Comparison of ENCODE assay signal across 36 cellular contexts in genomic region chr2:240884221-240884620, GRCh38. TPM values are rescaled to one million over a fixed set of nuclear protein-coding genes. Genes with fewer than 3 reads are reported as not detected.
"Had no signal": no experiment of that assay in that cellular context is flagged by ENCODE, and none has a peak within 500 bp of the region (broad histone marks: within the 10 kb centered on the region; RNA-seq: fewer than 3 reads in every experiment).

No MANE protein-coding gene starts in this region.

- H3K27me3 Mint-ChIP-seq: activated CD4-positive, alpha-beta memory T cell treated with anti-CD3 and anti-CD28 coated beads for 36 hours; activated CD4-positive, alpha-beta T cell treated with anti-CD3 and anti-CD28 coated beads for 36 hours; activated naive CD8-positive, alpha-beta T cell treated with anti-CD3 and anti-CD28 coated beads for 36 hours; activated naive CD8-positive, alpha-beta T cell treated with anti-CD3 and anti-CD28 coated beads, Interleukin-2, amount 50 U/mL, for 24 hours; dendritic cell treated with granulocyte-macrophage colony-stimulating factor and Interleukin-4, amounts not matched to agents 40 ng/mL and 50 ng/mL, for 4 days; effector memory CD8-positive, alpha-beta T cell had no signal

- H3K27ac ChIP-seq: adrenal gland, body of pancreas, cardiac muscle cell, coronary artery, dorsolateral prefrontal cortex, esophagus muscularis mucosa, foreskin keratinocyte, gastroesophageal sphincter had no signal

- H3K27me3 ChIP-seq: adrenal gland, body of pancreas, cardiac muscle cell, dorsolateral prefrontal cortex, esophagus muscularis mucosa, gastroesophageal sphincter had no signal

- DNase-seq: activated CD4-positive, alpha-beta memory T cell treated with anti-CD3 and anti-CD28 coated beads for 36 hours; activated CD4-positive, alpha-beta T cell treated with anti-CD3 and anti-CD28 coated beads for 36 hours; activated CD4-positive, alpha-beta T cell treated with anti-CD3 and anti-CD28 coated beads, Interleukin-2, amount 10 ng/mL, durations not matched to agents 24 days and 14 days; activated CD4-positive, CD25-positive, alpha-beta regulatory T cell; activated CD4-positive, CD25-positive, alpha-beta regulatory T cell treated with anti-CD3 and anti-CD28 coated beads, Interleukin-2, amount 50 U/mL, for 72 hours; activated CD8-positive, alpha-beta memory T cell treated with anti-CD3 and anti-CD28 coated beads, Interleukin-2, amount 10 ng/mL, durations not matched to agents 7 days and 5 days; activated CD8-positive, alpha-beta memory T cell treated with anti-CD3 and anti-CD28 coated beads, Interleukin-2, amount 50 U/mL, for 4 hours; activated CD8-positive, alpha-beta T cell treated with anti-CD3 and anti-CD28 coated beads, Interleukin-2, amount 10 ng/mL, durations not matched to agents 7 days and 5 days; activated effector memory CD4-positive, alpha-beta T cell treated with anti-CD3 and anti-CD28 coated beads, Interleukin-2, amount 50 U/mL, for 16 hours; activated naive CD4-positive, alpha-beta T cell treated with anti-CD3 and anti-CD28 coated beads for 36 hours; activated naive CD8-positive, alpha-beta T cell treated with anti-CD3 and anti-CD28 coated beads for 36 hours; activated naive CD8-positive, alpha-beta T cell treated with anti-CD3 and anti-CD28 coated beads, Interleukin-2, amount 50 U/mL, for 24 hours; activated T-cell treated with anti-CD3 and anti-CD28 coated beads, Interleukin-2, amount 50 U/mL, for 1 hour; activated T-cell treated with anti-CD3 and anti-CD28 coated beads, Interleukin-2, amount 50 U/mL, for 48 hours; adrenal gland; amygdala; aorta; central memory CD4-positive, alpha-beta T cell; cerebellar nuclear complex; dorsolateral prefrontal cortex; effector memory CD8-positive, alpha-beta T cell; erythroblast; foreskin keratinocyte; T-helper 2 cell had no signal

- H3K27ac Mint-ChIP-seq: activated CD4-positive, alpha-beta memory T cell treated with anti-CD3 and anti-CD28 coated beads for 36 hours; activated CD4-positive, alpha-beta T cell treated with anti-CD3 and anti-CD28 coated beads for 36 hours; activated CD4-positive, alpha-beta T cell treated with anti-CD3 and anti-CD28 coated beads, Interleukin-2, amount 10 ng/mL, durations not matched to agents 24 days and 14 days; activated CD8-positive, alpha-beta memory T cell treated with anti-CD3 and anti-CD28 coated beads, Interleukin-2, amount 10 ng/mL, durations not matched to agents 7 days and 5 days; activated CD8-positive, alpha-beta T cell treated with anti-CD3 and anti-CD28 coated beads, Interleukin-2, amount 10 ng/mL, durations not matched to agents 7 days and 5 days; activated naive CD4-positive, alpha-beta T cell treated with anti-CD3 and anti-CD28 coated beads for 36 hours; activated naive CD4-positive, alpha-beta T cell treated with anti-CD3 and anti-CD28 coated beads, Interleukin-2, amount 50 U/mL, for 24 hours; activated naive CD8-positive, alpha-beta T cell treated with anti-CD3 and anti-CD28 coated beads for 36 hours; activated naive CD8-positive, alpha-beta T cell treated with anti-CD3 and anti-CD28 coated beads, Interleukin-2, amount 50 U/mL, for 24 hours; activated T-helper 1 cell treated with anti-CD3 and anti-CD28 coated beads, Interleukin-12 subunit alpha, Interleukin-12 subunit beta, Interleukin-2, Interleukin-4 antibody, amounts not matched to agents 30 ng/mL and 10 ng/mL and 1 ng/mL, durations not matched to agents 14 hours and 24 hours and 36 hours; activated T-helper 2 cell treated with anti-CD3 and anti-CD28 coated beads, Interferon-gamma antibody, Interleukin-2, Interleukin-4, amounts not matched to agents 10 μg/mL and 5 μg/mL and 100 μg/mL, durations not matched to agents 14 hours and 24 hours and 36 hours; dendritic cell treated with granulocyte-macrophage colony-stimulating factor and Interleukin-4, amounts not matched to agents 40 ng/mL and 50 ng/mL, for 4 days; effector memory CD8-positive, alpha-beta T cell had no signal

- H3K4me1 ChIP-seq: adrenal gland, body of pancreas, esophagus muscularis mucosa, foreskin keratinocyte, gastroesophageal sphincter had no signal

- H3K9me3 Mint-ChIP-seq: activated CD4-positive, alpha-beta memory T cell treated with anti-CD3 and anti-CD28 coated beads for 36 hours; activated CD4-positive, alpha-beta T cell treated with anti-CD3 and anti-CD28 coated beads, Interleukin-2, amount 10 ng/mL, durations not matched to agents 24 days and 14 days; activated naive CD4-positive, alpha-beta T cell treated with anti-CD3 and anti-CD28 coated beads for 36 hours; activated naive CD4-positive, alpha-beta T cell treated with anti-CD3 and anti-CD28 coated beads, Interleukin-2, amount 50 U/mL, for 24 hours; activated naive CD8-positive, alpha-beta T cell treated with anti-CD3 and anti-CD28 coated beads for 36 hours; activated naive CD8-positive, alpha-beta T cell treated with anti-CD3 and anti-CD28 coated beads, Interleukin-2, amount 50 U/mL, for 24 hours; activated T-helper 1 cell treated with anti-CD3 and anti-CD28 coated beads, Interleukin-12 subunit alpha, Interleukin-12 subunit beta, Interleukin-2, Interleukin-4 antibody, amounts not matched to agents 30 ng/mL and 10 ng/mL and 1 ng/mL, durations not matched to agents 14 hours and 24 hours and 36 hours; activated T-helper 2 cell treated with anti-CD3 and anti-CD28 coated beads, Interferon-gamma antibody, Interleukin-2, Interleukin-4, amounts not matched to agents 10 μg/mL and 5 μg/mL and 100 μg/mL, durations not matched to agents 14 hours and 24 hours and 36 hours; effector memory CD8-positive, alpha-beta T cell had no signal

- H3K36me3 Mint-ChIP-seq: activated CD4-positive, alpha-beta memory T cell treated with anti-CD3 and anti-CD28 coated beads for 36 hours; activated CD8-positive, alpha-beta memory T cell treated with anti-CD3 and anti-CD28 coated beads, Interleukin-2, amount 10 ng/mL, durations not matched to agents 7 days and 5 days; activated naive CD4-positive, alpha-beta T cell treated with anti-CD3 and anti-CD28 coated beads, Interleukin-2, amount 50 U/mL, for 24 hours; activated naive CD8-positive, alpha-beta T cell treated with anti-CD3 and anti-CD28 coated beads for 36 hours had no signal

- H3K4me3 Mint-ChIP-seq: activated CD4-positive, alpha-beta memory T cell treated with anti-CD3 and anti-CD28 coated beads for 36 hours; activated CD4-positive, alpha-beta T cell treated with anti-CD3 and anti-CD28 coated beads for 36 hours; activated CD4-positive, alpha-beta T cell treated with anti-CD3 and anti-CD28 coated beads, Interleukin-2, amount 10 ng/mL, durations not matched to agents 24 days and 14 days; activated CD8-positive, alpha-beta memory T cell treated with anti-CD3 and anti-CD28 coated beads, Interleukin-2, amount 10 ng/mL, durations not matched to agents 7 days and 5 days; activated CD8-positive, alpha-beta T cell treated with anti-CD3 and anti-CD28 coated beads, Interleukin-2, amount 10 ng/mL, durations not matched to agents 7 days and 5 days; activated naive CD4-positive, alpha-beta T cell treated with anti-CD3 and anti-CD28 coated beads for 36 hours; activated naive CD4-positive, alpha-beta T cell treated with anti-CD3 and anti-CD28 coated beads, Interleukin-2, amount 50 U/mL, for 24 hours; activated naive CD8-positive, alpha-beta T cell treated with anti-CD3 and anti-CD28 coated beads for 36 hours; activated naive CD8-positive, alpha-beta T cell treated with anti-CD3 and anti-CD28 coated beads, Interleukin-2, amount 50 U/mL, for 24 hours; activated T-helper 1 cell treated with anti-CD3 and anti-CD28 coated beads, Interleukin-12 subunit alpha, Interleukin-12 subunit beta, Interleukin-2, Interleukin-4 antibody, amounts not matched to agents 30 ng/mL and 10 ng/mL and 1 ng/mL, durations not matched to agents 14 hours and 24 hours and 36 hours; dendritic cell treated with granulocyte-macrophage colony-stimulating factor and Interleukin-4, amounts not matched to agents 40 ng/mL and 50 ng/mL, for 4 days; effector memory CD8-positive, alpha-beta T cell had no signal

- H3K4me3 ChIP-seq: adrenal gland, body of pancreas, cardiac muscle cell, coronary artery, dorsolateral prefrontal cortex, esophagus muscularis mucosa, gastroesophageal sphincter had no signal

- ATAC-seq: activated CD4-positive, alpha-beta T cell treated with anti-CD3 and anti-CD28 coated beads for 36 hours; activated CD8-positive, alpha-beta memory T cell treated with anti-CD3 and anti-CD28 coated beads, Interleukin-2, amount 10 ng/mL, durations not matched to agents 7 days and 5 days; activated CD8-positive, alpha-beta T cell treated with anti-CD3 and anti-CD28 coated beads, Interleukin-2, amount 10 ng/mL, durations not matched to agents 7 days and 5 days; activated naive CD8-positive, alpha-beta T cell treated with anti-CD3 and anti-CD28 coated beads, Interleukin-2, amount 50 U/mL, for 24 hours; body of pancreas; effector memory CD8-positive, alpha-beta T cell; foreskin keratinocyte; gastroesophageal sphincter had no signal

- H3K36me3 ChIP-seq: adrenal gland, cardiac muscle cell, esophagus muscularis mucosa, gastroesophageal sphincter had no signal

- H3K9me3 ChIP-seq: adrenal gland, body of pancreas, esophagus muscularis mucosa, gastroesophageal sphincter had no signal

- H3K4me1 Mint-ChIP-seq: activated CD4-positive, alpha-beta T cell treated with anti-CD3 and anti-CD28 coated beads for 36 hours; activated CD4-positive, alpha-beta T cell treated with anti-CD3 and anti-CD28 coated beads, Interleukin-2, amount 10 ng/mL, durations not matched to agents 24 days and 14 days; activated CD8-positive, alpha-beta memory T cell treated with anti-CD3 and anti-CD28 coated beads, Interleukin-2, amount 10 ng/mL, durations not matched to agents 7 days and 5 days; activated naive CD4-positive, alpha-beta T cell treated with anti-CD3 and anti-CD28 coated beads, Interleukin-2, amount 50 U/mL, for 24 hours; activated naive CD8-positive, alpha-beta T cell treated with anti-CD3 and anti-CD28 coated beads for 36 hours; activated naive CD8-positive, alpha-beta T cell treated with anti-CD3 and anti-CD28 coated beads, Interleukin-2, amount 50 U/mL, for 24 hours had no signal

RNA-seq across cellular contexts. Expression of gene MAB21L4, which starts 11.7 kb away (rescaled TPM):
- total RNA-seq: activated CD4-positive, alpha-beta memory T cell treated with anti-CD3 and anti-CD28 coated beads for 36 hours; activated CD4-positive, alpha-beta T cell treated with anti-CD3 and anti-CD28 coated beads for 36 hours; activated CD4-positive, alpha-beta T cell treated with anti-CD3 and anti-CD28 coated beads, Interleukin-2, amount 10 ng/mL, durations not matched to agents 24 days and 14 days; activated CD8-positive, alpha-beta memory T cell treated with anti-CD3 and anti-CD28 coated beads for 36 hours; activated CD8-positive, alpha-beta memory T cell treated with anti-CD3 and anti-CD28 coated beads, Interleukin-2, amount 10 ng/mL, durations not matched to agents 7 days and 5 days; activated CD8-positive, alpha-beta T cell treated with anti-CD3 and anti-CD28 coated beads, Interleukin-2, amount 10 ng/mL, durations not matched to agents 7 days and 5 days; activated naive CD4-positive, alpha-beta T cell treated with anti-CD3 and anti-CD28 coated beads for 36 hours; activated naive CD8-positive, alpha-beta T cell treated with anti-CD3 and anti-CD28 coated beads for 36 hours; activated T-helper 1 cell treated with anti-CD3 and anti-CD28 coated beads, Interleukin-12 subunit alpha, Interleukin-12 subunit beta, Interleukin-2, Interleukin-4 antibody, amounts not matched to agents 30 ng/mL and 10 ng/mL and 1 ng/mL, durations not matched to agents 14 hours and 24 hours and 36 hours; activated T-helper 2 cell treated with anti-CD3 and anti-CD28 coated beads, Interferon-gamma antibody, Interleukin-2, Interleukin-4, amounts not matched to agents 10 μg/mL and 5 μg/mL and 100 μg/mL, durations not matched to agents 14 hours and 24 hours and 36 hours; adrenal gland; aorta; cardiac muscle cell; glomerular endothelial cell; T-helper 1 cell treated with Interleukin-12 subunit alpha and Interleukin-12 subunit beta and Interleukin-4 antibody, amounts not matched to agents 30 ng/mL and 1 ng/mL, for 36 hours had no signal
- polyA plus RNA-seq: cardiac muscle cell had no signal

RNA-seq across cellular contexts. Expression of gene AGXT, which starts 15.6 kb away (rescaled TPM):
- total RNA-seq: activated CD4-positive, alpha-beta memory T cell treated with anti-CD3 and anti-CD28 coated beads for 36 hours; activated CD4-positive, alpha-beta T cell treated with anti-CD3 and anti-CD28 coated beads for 36 hours; activated CD4-positive, alpha-beta T cell treated with anti-CD3 and anti-CD28 coated beads, Interleukin-2, amount 10 ng/mL, durations not matched to agents 24 days and 14 days; activated CD8-positive, alpha-beta memory T cell treated with anti-CD3 and anti-CD28 coated beads for 36 hours; activated CD8-positive, alpha-beta memory T cell treated with anti-CD3 and anti-CD28 coated beads, Interleukin-2, amount 10 ng/mL, durations not matched to agents 7 days and 5 days; activated CD8-positive, alpha-beta T cell treated with anti-CD3 and anti-CD28 coated beads, Interleukin-2, amount 10 ng/mL, durations not matched to agents 7 days and 5 days; activated naive CD4-positive, alpha-beta T cell treated with anti-CD3 and anti-CD28 coated beads for 36 hours; activated naive CD8-positive, alpha-beta T cell treated with anti-CD3 and anti-CD28 coated beads for 36 hours; activated T-helper 1 cell treated with anti-CD3 and anti-CD28 coated beads, Interleukin-12 subunit alpha, Interleukin-12 subunit beta, Interleukin-2, Interleukin-4 antibody, amounts not matched to agents 30 ng/mL and 10 ng/mL and 1 ng/mL, durations not matched to agents 14 hours and 24 hours and 36 hours; activated T-helper 2 cell treated with anti-CD3 and anti-CD28 coated beads, Interferon-gamma antibody, Interleukin-2, Interleukin-4, amounts not matched to agents 10 μg/mL and 5 μg/mL and 100 μg/mL, durations not matched to agents 14 hours and 24 hours and 36 hours; aorta; esophagus muscularis mucosa; foreskin keratinocyte; gastroesophageal sphincter; glomerular endothelial cell; T-helper 1 cell treated with Interleukin-12 subunit alpha and Interleukin-12 subunit beta and Interleukin-4 antibody, amounts not matched to agents 30 ng/mL and 1 ng/mL, for 36 hours had no signal
- polyA plus RNA-seq: aorta, foreskin keratinocyte had no signal

RNA-seq across cellular contexts. Expression of gene CROCC2, which starts 21.9 kb away (rescaled TPM):
- total RNA-seq: activated CD4-positive, alpha-beta memory T cell treated with anti-CD3 and anti-CD28 coated beads for 36 hours; activated CD4-positive, alpha-beta T cell treated with anti-CD3 and anti-CD28 coated beads for 36 hours; activated CD4-positive, alpha-beta T cell treated with anti-CD3 and anti-CD28 coated beads, Interleukin-2, amount 10 ng/mL, durations not matched to agents 24 days and 14 days; activated CD8-positive, alpha-beta memory T cell treated with anti-CD3 and anti-CD28 coated beads for 36 hours; activated CD8-positive, alpha-beta memory T cell treated with anti-CD3 and anti-CD28 coated beads, Interleukin-2, amount 10 ng/mL, durations not matched to agents 7 days and 5 days; activated CD8-positive, alpha-beta T cell treated with anti-CD3 and anti-CD28 coated beads, Interleukin-2, amount 10 ng/mL, durations not matched to agents 7 days and 5 days; activated naive CD4-positive, alpha-beta T cell treated with anti-CD3 and anti-CD28 coated beads for 36 hours; activated naive CD8-positive, alpha-beta T cell treated with anti-CD3 and anti-CD28 coated beads for 36 hours; activated T-helper 1 cell treated with anti-CD3 and anti-CD28 coated beads, Interleukin-12 subunit alpha, Interleukin-12 subunit beta, Interleukin-2, Interleukin-4 antibody, amounts not matched to agents 30 ng/mL and 10 ng/mL and 1 ng/mL, durations not matched to agents 14 hours and 24 hours and 36 hours; activated T-helper 2 cell treated with anti-CD3 and anti-CD28 coated beads, Interferon-gamma antibody, Interleukin-2, Interleukin-4, amounts not matched to agents 10 μg/mL and 5 μg/mL and 100 μg/mL, durations not matched to agents 14 hours and 24 hours and 36 hours; cardiac muscle cell; esophagus muscularis mucosa; foreskin keratinocyte; gastroesophageal sphincter; glomerular endothelial cell; T-helper 1 cell treated with Interleukin-12 subunit alpha and Interleukin-12 subunit beta and Interleukin-4 antibody, amounts not matched to agents 30 ng/mL and 1 ng/mL, for 36 hours had no signal
- polyA plus RNA-seq: aorta, cardiac muscle cell, foreskin keratinocyte had no signal
